ENCODE assay signal across 23 cellular contexts in the genomic region with DNA sequence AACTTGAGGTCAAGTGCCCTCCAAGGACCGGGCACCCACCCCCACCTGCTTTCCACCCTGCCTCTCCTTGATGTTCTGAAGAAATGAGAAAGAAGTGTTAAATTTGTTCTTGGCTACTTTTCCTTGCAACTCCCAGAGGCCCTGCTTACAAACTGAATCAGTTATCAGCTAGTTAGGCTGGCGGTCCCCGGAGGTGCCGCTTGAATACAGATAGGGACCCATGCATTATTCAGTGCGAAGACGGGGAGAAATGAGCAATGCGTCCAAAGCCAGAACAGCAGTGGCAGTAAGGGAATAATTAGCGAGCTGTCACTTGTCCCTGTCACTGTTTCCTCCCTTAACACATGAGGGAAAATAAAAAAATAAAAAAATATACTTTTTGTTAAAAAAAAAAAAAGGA.
"Had no signal": no experiment of that assay in that cellular context is flagged by ENCODE, and none has a peak within 500 bp of the region (broad histone marks: within the 10 kb centered on the region; RNA-seq: fewer than 3 reads in every experiment).

No MANE protein-coding gene starts in this region.

- H3K4me3 ChIP-seq: colonic mucosa, esophagus squamous epithelium, gastroesophageal sphincter, heart right ventricle, smooth muscle cell, testis, uterus had no signal

- H3K4me1 ChIP-seq: colonic mucosa, parathyroid adenoma, testis, uterus had no signal

- H3K4me1 Mint-ChIP-seq: central memory CD8-positive, alpha-beta T cell; stimulated activated memory B cell treated with anti-CD40 and anti-IgM and Interleukin-4, amounts not matched to agents 10 μg/mL and 1 μg/mL and 100 μg/mL, for 72 hours had no signal

- H3K4me3 Mint-ChIP-seq: central memory CD8-positive, alpha-beta T cell; stimulated activated memory B cell treated with anti-CD40 and anti-IgM and Interleukin-4, amounts not matched to agents 10 μg/mL and 1 μg/mL and 100 μg/mL, for 72 hours; T-helper 1 cell treated with Interleukin-12 subunit alpha and Interleukin-12 subunit beta and Interleukin-4 antibody, amounts not matched to agents 30 μg/mL and 1 μg/mL, for 36 hours; WTC11 had no signal

- H3K27ac ChIP-seq: colonic mucosa, esophagus squamous epithelium, gastroesophageal sphincter, heart right ventricle, neutrophil, parathyroid adenoma, testis, uterus had no signal

- ATAC-seq: activated naive CD4-positive, alpha-beta T cell treated with anti-CD3 and anti-CD28 coated beads, Interleukin-2, amount 50 U/mL, for 72 hours; gastroesophageal sphincter; heart right ventricle; left cardiac atrium; sciatic nerve; stimulated activated memory B cell treated with anti-CD40 and anti-IgM and Interleukin-4, amounts not matched to agents 10 μg/mL and 1 μg/mL and 100 μg/mL, for 72 hours; WTC11 had no signal

- H3K27me3 ChIP-seq: colonic mucosa, testis had no signal

- H3K27ac Mint-ChIP-seq: activated naive CD4-positive, alpha-beta T cell treated with anti-CD3 and anti-CD28 coated beads, Interleukin-2, amount 50 U/mL, for 72 hours; stimulated activated memory B cell treated with anti-CD40 and anti-IgM and Interleukin-4, amounts not matched to agents 10 μg/mL and 1 μg/mL and 100 μg/mL, for 72 hours; T-helper 1 cell treated with Interleukin-12 subunit alpha and Interleukin-12 subunit beta and Interleukin-4 antibody, amounts not matched to agents 30 μg/mL and 1 μg/mL, for 36 hours; WTC11 had no signal

- DNase-seq: activated gamma-delta T cell treated with Interleukin-2 at 50 U/mL for 16 hours; activated T-cell treated with anti-CD3 and anti-CD28 coated beads, Interleukin-2, amount 50 U/mL, for 1 hour; aorta; colonic mucosa; esophagus squamous epithelium; heart right ventricle; islet precursor cell; left cardiac atrium; stimulated activated CD4-positive, alpha-beta T cell treated with anti-CD3 and anti-CD28 coated beads, Interleukin-15, amount 100 ng/mL, for 24 hours; T1000; testis; trophoblast cell; uterus had no signal

- H3K27me3 Mint-ChIP-seq: stimulated activated memory B cell treated with anti-CD40 and anti-IgM and Interleukin-4, amounts not matched to agents 10 μg/mL and 1 μg/mL and 100 μg/mL, for 72 hours had no signal

- H3K9me3 Mint-ChIP-seq: activated naive CD4-positive, alpha-beta T cell treated with anti-CD3 and anti-CD28 coated beads, Interleukin-2, amount 50 U/mL, for 72 hours; central memory CD8-positive, alpha-beta T cell; T-helper 1 cell treated with Interleukin-12 subunit alpha and Interleukin-12 subunit beta and Interleukin-4 antibody, amounts not matched to agents 30 μg/mL and 1 μg/mL, for 36 hours had no signal

- H3K36me3 Mint-ChIP-seq: activated naive CD4-positive, alpha-beta T cell treated with anti-CD3 and anti-CD28 coated beads, Interleukin-2, amount 50 U/mL, for 72 hours; stimulated activated memory B cell treated with anti-CD40 and anti-IgM and Interleukin-4, amounts not matched to agents 10 μg/mL and 1 μg/mL and 100 μg/mL, for 72 hours; WTC11 had no signal
